In the genomic region with DNA sequence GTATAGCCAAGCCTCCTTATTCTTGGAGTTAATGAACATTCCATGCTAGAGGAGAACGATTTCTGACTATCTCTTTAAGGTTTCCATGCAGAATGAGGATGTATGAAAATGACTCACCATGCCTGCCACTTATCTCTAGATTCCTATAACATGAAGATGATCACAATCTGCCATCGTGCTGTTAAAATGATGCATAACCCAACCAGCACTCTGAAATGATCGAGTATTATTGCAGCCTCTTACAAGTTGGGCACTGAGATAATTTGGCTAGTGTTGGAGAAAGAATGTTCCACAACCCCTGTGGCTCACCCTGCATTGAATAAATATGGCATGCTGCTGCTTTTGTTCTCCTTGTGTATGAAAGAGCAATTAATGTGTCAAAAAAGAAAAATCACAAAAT, we compare ENCODE assay signal across 29 cellular contexts.
A peak's percentile ranks its signal among the peaks of the same experiment; 100 is the strongest.
DNase-seq lines count a peak whose midpoint lies in the region; ATAC-seq, FAIRE-seq and TF ChIP-seq lines count a peak whose summit lies in the region.
"Had no signal": no experiment of that assay in that cellular context is flagged by ENCODE, and none has a peak within 500 bp of the region (broad histone marks: within the 10 kb centered on the region; RNA-seq: fewer than 3 reads in every experiment).

No MANE protein-coding gene starts in this region.

- H3K36me3 ChIP-seq in A673 (ENCODE audit: insufficient read depth, low read length, poor library complexity, severe bottlenecking): no peaks in the 10 kb centered on the region
- no peaks in the 10 kb centered on the region for H3K36me3 ChIP-seq in RWPE2 (ENCODE audit: low read depth)
- H3K36me3 ChIP-seq in neural cell (ENCODE audit: insufficient read depth, low read length): no peaks in the 10 kb centered on the region
- no peaks in the 10 kb centered on the region for H3K36me3 ChIP-seq in GM23338 (ENCODE audit: insufficient read depth)
- no peaks in the 10 kb centered on the region for H3K36me3 ChIP-seq in suprapubic skin
- H3K36me3 ChIP-seq: HAP-1, SJSA1 had no signal

- TF ChIP-seq RAD21 in neural cell (conservative IDR thresholded peaks at IDR 0.05): peak; percentile 66

- H3K4me1 ChIP-seq in A673 (ENCODE audit: insufficient read depth, low read length, poor library complexity, severe bottlenecking): no peaks in the 10 kb centered on the region
- H3K4me1 ChIP-seq in RWPE2 (ENCODE audit: insufficient read depth, poor library complexity, severe bottlenecking): no peaks in the 10 kb centered on the region
- no peaks in the 10 kb centered on the region for H3K4me1 ChIP-seq in GM23338 (ENCODE audit: insufficient read depth)
- H3K4me1 ChIP-seq in suprapubic skin: no peaks in the 10 kb centered on the region
- H3K4me1 ChIP-seq: HAP-1 had no signal

- no peak overlapping the region for H3K4me3 ChIP-seq in A673 (ENCODE audit: low read depth, low read length, poor library complexity, severe bottlenecking)
- no peak overlapping the region for H3K4me3 ChIP-seq in RWPE2 (ENCODE audit: severe bottlenecking)
- peak overlapping the region; percentile 5 for H3K4me3 ChIP-seq in neural cell (ENCODE audit: low read length)
- H3K4me3 ChIP-seq in GM23338: no peak overlapping the region
- H3K4me3 ChIP-seq in suprapubic skin: no peak overlapping the region
- H3K4me3 ChIP-seq: HAP-1, SJSA1 had no signal

- H3K4me2 ChIP-seq in neural cell (ENCODE audit: low read length) (peak overlapping the region; percentile 4), GM23338 (no peak overlapping the region)

- DNase-seq in A673 (ENCODE audit: low spot score): peak; percentile 37
- peak; percentile 12 for DNase-seq in HTR-8/SVneo (ENCODE audit: insufficient read length, low spot score)
- no peak for DNase-seq in RWPE2 (ENCODE audit: low spot score)
- no peak for DNase-seq in GM23338 (ENCODE audit: low spot score)
- DNase-seq in suprapubic skin (ENCODE audit: low spot score in 2 of 2): no peak
- DNase-seq: C1 segment of cervical spinal cord; CD4-positive, alpha-beta memory T cell; DMS 273 treated with DMSO at 0.1 percent for 48 hours; DND-41; GOT3; HFFc6; Karpas-422; NCI-H1092; NCI-H1417 treated with DMSO at 0.1 percent for 48 hours; NCI-H1694 treated with DMSO at 0.1 percent for 48 hours; NCI-H2171 treated with DMSO at 0.1 percent for 48 hours; NCI-H446; NCI-H524 treated with DMSO at 0.1 percent for 48 hours; NCI-H82; NK-92 treated with Interleukin-12 subunit alpha and Interleukin-12 subunit beta, amount 100 ng/mL, for 24 hours; PC-3; Right ventricle myocardium superior; T-helper 1 cell had no signal

- POLR2A ChIA-PET in A673 (lab: Charles Lee; ENCODE audit: low non-redundant PET): no interaction called here

- H3K27me3 ChIP-seq in A673 (replicated peaks; ENCODE audit: insufficient read depth, low read depth, low read length, poor library complexity) (no peaks in the 10 kb centered on the region), RWPE2 (ENCODE audit: insufficient read depth, poor library complexity, severe bottlenecking) (no peaks in the 10 kb centered on the region), neural cell (ENCODE audit: insufficient read depth, low read depth, low read length) (no peaks in the 10 kb centered on the region), GM23338 (ENCODE audit: insufficient read depth) (no peaks in the 10 kb centered on the region), suprapubic skin (no peaks in the 10 kb centered on the region)
- H3K27me3 ChIP-seq: SJSA1 had no signal

- H3K4me1 Mint-ChIP-seq in GM23338: no peaks in the 10 kb centered on the region
- H3K4me1 Mint-ChIP-seq: CD4-positive, alpha-beta memory T cell had no signal

- H3K27me3 Mint-ChIP-seq in GM23338 (ENCODE audit: insufficient read depth, low read depth, poor library complexity): no peaks in the 10 kb centered on the region
- H3K27me3 Mint-ChIP-seq: CD4-positive, alpha-beta memory T cell had no signal

- H3K27ac Mint-ChIP-seq in GM23338: no peak overlapping the region
- H3K27ac Mint-ChIP-seq: CD4-positive, alpha-beta memory T cell; HFFc6 had no signal

- H4K20me1 ChIP-seq in neural cell (ENCODE audit: insufficient read depth) (no peaks in the 10 kb centered on the region), GM23338 (replicated peaks; ENCODE audit: insufficient read depth) (no peaks in the 10 kb centered on the region)

- no peaks in the 10 kb centered on the region for H3K9me2 ChIP-seq in neural cell (ENCODE audit: insufficient read depth, low read length)
- H3K9me2 ChIP-seq in GM23338 (ENCODE audit: insufficient read depth): no peaks in the 10 kb centered on the region

- no peak overlapping the region for H3K9ac ChIP-seq in neural cell (ENCODE audit: low read length)

- CTCF ChIA-PET in A673 (lab: Charles Lee): no interaction called here

- no peaks in the 10 kb centered on the region for H3K9me3 ChIP-seq in A673 (ENCODE audit: low read depth, low read length, poor library complexity, severe bottlenecking)
- H3K9me3 ChIP-seq in RWPE2 (ENCODE audit: severe bottlenecking): no peaks in the 10 kb centered on the region
- H3K9me3 ChIP-seq in neural cell (ENCODE audit: low read length): no peaks in the 10 kb centered on the region
- H3K9me3 ChIP-seq in suprapubic skin: no peaks in the 10 kb centered on the region
- H3K9me3 ChIP-seq: HAP-1 had no signal

- no peaks in the 10 kb centered on the region for H3K9me3 Mint-ChIP-seq in GM23338

- ATAC-seq in RWPE2 (ENCODE audit: low read depth): peak; percentile 59
- ATAC-seq in GM23338: no peak
- ATAC-seq in HG02870 (IDR thresholded peaks at IDR 0.05; ENCODE audit: unreplicated experiment): no peak
- ATAC-seq: HepG2, PC-3 had no signal

- H3K36me3 Mint-ChIP-seq in GM23338 (ENCODE audit: low read depth): no peaks in the 10 kb centered on the region
- H3K36me3 Mint-ChIP-seq: CD4-positive, alpha-beta memory T cell had no signal

- H3K79me2 ChIP-seq in neural cell (replicated peaks; ENCODE audit: insufficient read depth, low read length): no peaks in the 10 kb centered on the region
- no peaks in the 10 kb centered on the region for H3K79me2 ChIP-seq in GM23338 (replicated peaks; ENCODE audit: insufficient read depth)

- BruUV-seq in A673 (replicated peaks; lab: Mats Ljungman, UMichigan): no TSS peak

- H3K27ac ChIP-seq in A673 (ENCODE audit: low read depth, low read length, poor library complexity, severe bottlenecking) (no peak overlapping the region), RWPE2 (ENCODE audit: poor library complexity, severe bottlenecking) (no peak overlapping the region), neural cell (ENCODE audit: low read length) (peak overlapping the region; percentile 32), GM23338 (ENCODE audit: low read depth) (no peak overlapping the region), suprapubic skin (no peak overlapping the region)
- H3K27ac ChIP-seq: SJSA1 had no signal

- H2AFZ ChIP-seq in neural cell (ENCODE audit: low read depth, low read length): no peak overlapping the region
- no peak overlapping the region for H2AFZ ChIP-seq in GM23338

- peak; percentile 74 for TF ChIP-seq EP300 in neural cell (conservative IDR thresholded peaks at IDR 0.05; ENCODE audit: poor library complexity, severe bottlenecking)
- TF ChIP-seq EP300 in suprapubic skin (IDR thresholded peaks at IDR 0.05): no peak

- no peak overlapping the region for H3K4me3 Mint-ChIP-seq in GM23338
- H3K4me3 Mint-ChIP-seq: CD4-positive, alpha-beta memory T cell; HFFc6 had no signal

- FAIRE-seq in HTR-8/SVneo (lab: Jason Lieb, UNC): peak; percentile 23
- FAIRE-seq: A204.1, HepG2 had no signal

- no peaks in the 10 kb centered on the region for H3F3A ChIP-seq in neural cell (ENCODE audit: insufficient read depth, low read length, poor library complexity, severe bottlenecking)
- H3F3A ChIP-seq in GM23338 (replicated peaks; ENCODE audit: low read depth): no peaks in the 10 kb centered on the region

- TF ChIP-seq POLR2A in suprapubic skin (IDR thresholded peaks at IDR 0.05): no peak

- 58% methylated on average over 3 of the region's 3 CpGs for WGBS in suprapubic skin

- intact Hi-C loops in A673 (cut with micrococcal nuclease; ENCODE audit: unreplicated experiment): no loop called here

- TF ChIP-seq CTCF in A673 (conservative IDR thresholded peaks at IDR 0.05; ENCODE audit: low read depth, low read length) (no peak), RWPE2 (IDR thresholded peaks at IDR 0.05; ENCODE audit: poor library complexity, severe bottlenecking) (peak; percentile 18), neural cell (IDR thresholded peaks at IDR 0.05; ENCODE audit: poor library complexity, severe bottlenecking) (peak; percentile 51), GM23338 (conservative IDR thresholded peaks at IDR 0.05; ENCODE audit: low read depth in 2 of 2) (no peak), suprapubic skin (IDR thresholded peaks at IDR 0.05) (no peak)

TF ChIP-seq in neural cell, 6 proteins besides CTCF, POLR2A, EP300 and RAD21 (continues in another document):
- TF ChIP-seq POLR2AphosphoS5 (IDR thresholded peaks at IDR 0.05): peak; percentile 82
- TF ChIP-seq TAF1 (IDR thresholded peaks at IDR 0.05; ENCODE audit: low read depth): no peak
- no peak for TF ChIP-seq EZH2 (IDR thresholded peaks at IDR 0.05; ENCODE audit: borderline replicate concordance, insufficient read depth, low read length, poor library complexity, severe bottlenecking)
- no peak for TF ChIP-seq MXI1 (conservative IDR thresholded peaks at IDR 0.05; ENCODE audit: poor library complexity, severe bottlenecking)

TF ChIP-seq in GM23338, 12 proteins besides CTCF, POLR2A, EP300 and RAD21:
- TF ChIP-seq ETS1 (IDR thresholded peaks at IDR 0.05): no peak
- no peak for TF ChIP-seq ZNF114 (CRISPR knock-in tag; IDR thresholded peaks at IDR 0.05)

Comparison
In these comparisons a context has a peak if more than half of its experiments do, and no peak if none do; other contexts are left out.
1. DNase-seq: peak in A673 (single experiment) and HTR-8/SVneo (single experiment); none in RWPE2 (single experiment), GM23338 (single experiment) and suprapubic skin (0 of 2).
2. CTCF ChIP-seq: peak in RWPE2 (single experiment) and neural cell (single experiment); none in A673 (single experiment), GM23338 (0 of 2) and suprapubic skin (0 of 2).